ENCODE assay signal across 15 cellular contexts in genomic region chr2:216341151-216341550, GRCh38. TPM values are rescaled to one million over a fixed set of nuclear protein-coding genes. Genes with fewer than 3 reads are reported as not detected.
A peak's percentile ranks its signal among the peaks of the same experiment; 100 is the strongest.
DNase-seq lines count a peak whose midpoint lies in the region; ATAC-seq and TF ChIP-seq lines count a peak whose summit lies in the region.
"Had no signal": no experiment of that assay in that cellular context is flagged by ENCODE, and none has a peak within 500 bp of the region (broad histone marks: within the 10 kb centered on the region; RNA-seq: fewer than 3 reads in every experiment).

No MANE protein-coding gene starts in this region.

- H3K4me1 Mint-ChIP-seq in activated naive CD4-positive, alpha-beta T cell treated with anti-CD3 and anti-CD28 coated beads, Interleukin-2, amount 10 ng/mL, durations not matched to agents 7 days and 5 days, result no peaks in the 10 kb centered on the region

- ATAC-seq in GM18505 (IDR thresholded peaks at IDR 0.05; ENCODE audit: unreplicated experiment), result no peak
- ATAC-seq in GM18517 (IDR thresholded peaks at IDR 0.05; ENCODE audit: unreplicated experiment), result no peak
- ATAC-seq in gastrocnemius medialis, result no peak

- H3K4me3 Mint-ChIP-seq in activated naive CD4-positive, alpha-beta T cell treated with anti-CD3 and anti-CD28 coated beads, Interleukin-2, amount 10 ng/mL, durations not matched to agents 7 days and 5 days, result no peak overlapping the region
- H3K4me3 Mint-ChIP-seq: mesothelial cell of epicardium; stimulated activated naive CD8-positive, alpha-beta T cell treated with anti-CD3 and anti-CD28 coated beads, Interleukin-15, Interleukin-2, amounts not matched to agents 100 ng/mL and 50 ng/mL, for 24 hours had no signal

- H3K27ac ChIP-seq in esophagus muscularis mucosa (replicated peaks in 1 of 4) (peak overlapping the region in 1 of 4 donors; percentile 40), gastrocnemius medialis (no peak overlapping the region)
- H3K27ac ChIP-seq: BLaER1 treated with 17β-estradiol and CSF1 and Interleukin-3, amounts not matched to agents 10 nM and 100 nM had no signal

- H3K27me3 ChIP-seq in esophagus muscularis mucosa (no peaks in the 10 kb centered on the region), gastrocnemius medialis (no peaks in the 10 kb centered on the region)
- H3K27me3 ChIP-seq: BLaER1 treated with 17β-estradiol and CSF1 and Interleukin-3, amounts not matched to agents 10 nM and 100 nM had no signal

- in situ Hi-C loops in gastrocnemius medialis (cut with MboI; ENCODE audit: low sequenced_read_pairs in 4 of 4), result no loop called here

- H3K9me3 Mint-ChIP-seq in activated naive CD4-positive, alpha-beta T cell treated with anti-CD3 and anti-CD28 coated beads, Interleukin-2, amount 10 ng/mL, durations not matched to agents 7 days and 5 days, result no peaks in the 10 kb centered on the region
- H3K9me3 Mint-ChIP-seq: mesothelial cell of epicardium; stimulated activated naive CD8-positive, alpha-beta T cell treated with anti-CD3 and anti-CD28 coated beads, Interleukin-15, Interleukin-2, amounts not matched to agents 100 ng/mL and 50 ng/mL, for 24 hours had no signal

- intact Hi-C loops in esophagus muscularis mucosa (cut with DNase I) (no loop called here), gastrocnemius medialis (cut with DNase I; ENCODE audit: low total_unique reads) (no loop called here)

- H3K36me3 Mint-ChIP-seq in activated naive CD4-positive, alpha-beta T cell treated with anti-CD3 and anti-CD28 coated beads, Interleukin-2, amount 10 ng/mL, durations not matched to agents 7 days and 5 days, result no peaks in the 10 kb centered on the region
- H3K36me3 Mint-ChIP-seq: mesothelial cell of epicardium had no signal

- H3K4me3 ChIP-seq in esophagus muscularis mucosa, result no peak overlapping the region
- H3K4me3 ChIP-seq in gastrocnemius medialis, result no peak overlapping the region
- H3K4me3 ChIP-seq: BLaER1 treated with 17β-estradiol and CSF1 and Interleukin-3, amounts not matched to agents 10 nM and 100 nM; smooth muscle cell had no signal

- H3K27ac Mint-ChIP-seq in activated naive CD4-positive, alpha-beta T cell treated with anti-CD3 and anti-CD28 coated beads, Interleukin-2, amount 10 ng/mL, durations not matched to agents 7 days and 5 days, result no peak overlapping the region
- H3K27ac Mint-ChIP-seq: mesothelial cell of epicardium; stimulated activated naive CD8-positive, alpha-beta T cell treated with anti-CD3 and anti-CD28 coated beads, Interleukin-15, Interleukin-2, amounts not matched to agents 100 ng/mL and 50 ng/mL, for 24 hours had no signal

- WGBS in esophagus muscularis mucosa, result 31% methylated on average over 3 of the region's 3 CpGs

- H3K9me3 ChIP-seq in esophagus muscularis mucosa (no peaks in the 10 kb centered on the region), gastrocnemius medialis (no peaks in the 10 kb centered on the region)
- H3K9me3 ChIP-seq: BLaER1 treated with 17β-estradiol and CSF1 and Interleukin-3, amounts not matched to agents 10 nM and 100 nM had no signal

- DNase-seq in activated naive CD4-positive, alpha-beta T cell treated with Interleukin-2 at 50 U/mL for 16 hours, result peak; percentile 25
- no peak for DNase-seq in activated naive CD4-positive, alpha-beta T cell treated with anti-CD3 and anti-CD28 coated beads, Interleukin-2, amount 10 ng/mL, durations not matched to agents 7 days and 5 days
- DNase-seq in NCI-H2171 (lab: John Stamatoyannopoulos, UW) (peak; percentile 57), esophagus muscularis mucosa (ENCODE audit: extremely low spot score) (peak; percentile 80), gastrocnemius medialis (no peak)
- peak; percentile 32 for DNase-seq in stimulated activated CD8-positive, alpha-beta memory T cell treated with anti-CD3 and anti-CD28 coated beads, Interleukin-4, amount 100 ng/mL, for 48 hours
- DNase-seq: central memory CD4-positive, alpha-beta T cell; NCI-H226; SW 1271 had no signal

- H3K4me1 ChIP-seq in esophagus muscularis mucosa, result peaks cover 16 to 27% (median 24%) of the 10 kb centered on the region in 4 donors
- H3K4me1 ChIP-seq in gastrocnemius medialis, result peaks cover 9 to 11% of the 10 kb centered on the region in 2 donors

- no peaks in the 10 kb centered on the region for H3K36me3 ChIP-seq in esophagus muscularis mucosa
- H3K36me3 ChIP-seq in gastrocnemius medialis, result no peaks in the 10 kb centered on the region
- H3K36me3 ChIP-seq: BLaER1 treated with 17β-estradiol and CSF1 and Interleukin-3, amounts not matched to agents 10 nM and 100 nM had no signal

- no peak for TF ChIP-seq POLR2A in esophagus muscularis mucosa (IDR thresholded peaks at IDR 0.05; ENCODE audit: low read depth)
- TF ChIP-seq POLR2A in GM18505 (IDR thresholded peaks at IDR 0.05; ENCODE audit: borderline replicate concordance, extremely low read depth, insufficient read depth, insufficient read length), result no peak
- TF ChIP-seq POLR2A in gastrocnemius medialis (IDR thresholded peaks at IDR 0.05), result no peak

- H3K27me3 Mint-ChIP-seq in activated naive CD4-positive, alpha-beta T cell treated with anti-CD3 and anti-CD28 coated beads, Interleukin-2, amount 10 ng/mL, durations not matched to agents 7 days and 5 days, result peaks cover 23% of the 10 kb centered on the region
- H3K27me3 Mint-ChIP-seq: stimulated activated naive CD8-positive, alpha-beta T cell treated with anti-CD3 and anti-CD28 coated beads, Interleukin-15, Interleukin-2, amounts not matched to agents 100 ng/mL and 50 ng/mL, for 24 hours had no signal

- CTCF ChIA-PET in activated naive CD4-positive, alpha-beta T cell treated with anti-CD3 and anti-CD28 coated beads, Interleukin-2, amount 10 ng/mL, durations not matched to agents 7 days and 5 days (lab: Charles Lee), result interaction anchor here (1.1 kb wide), 1 partner anchor 63 kb away, joined by 3 read pairs; no protein-coding TSS in a partner anchor

- no peak for TF ChIP-seq CTCF in esophagus muscularis mucosa (IDR thresholded peaks at IDR 0.05)
- no peak for TF ChIP-seq CTCF in gastrocnemius medialis (IDR thresholded peaks at IDR 0.05 in 4 of 5, conservative IDR thresholded peaks at IDR 0.05 in 1 of 5)

- no peak for TF ChIP-seq EP300 in esophagus muscularis mucosa (IDR thresholded peaks at IDR 0.05)

RNA-seq across cellular contexts. Expression of gene MARCHF4, which starts 31.1 kb away (rescaled TPM):
- not detected for total RNA-seq in esophagus muscularis mucosa
- total RNA-seq in gastrocnemius medialis, result not detected

Comparison
In these comparisons a context has a peak if more than half of its experiments do, and no peak if none do; other contexts are left out.
1. DNase-seq: peak in activated naive CD4-positive, alpha-beta T cell treated with Interleukin-2 at 50 U/mL for 16 hours (single experiment), NCI-H2171 (single experiment), esophagus muscularis mucosa (single experiment) and stimulated activated CD8-positive, alpha-beta memory T cell treated with anti-CD3 and anti-CD28 coated beads, Interleukin-4, amount 100 ng/mL, for 48 hours (single experiment); none in activated naive CD4-positive, alpha-beta T cell treated with anti-CD3 and anti-CD28 coated beads, Interleukin-2, amount 10 ng/mL, durations not matched to agents 7 days and 5 days (single experiment) and gastrocnemius medialis (0 of 2).